Comparison of ENCODE assay signal across 20 cellular contexts in the genomic region with DNA sequence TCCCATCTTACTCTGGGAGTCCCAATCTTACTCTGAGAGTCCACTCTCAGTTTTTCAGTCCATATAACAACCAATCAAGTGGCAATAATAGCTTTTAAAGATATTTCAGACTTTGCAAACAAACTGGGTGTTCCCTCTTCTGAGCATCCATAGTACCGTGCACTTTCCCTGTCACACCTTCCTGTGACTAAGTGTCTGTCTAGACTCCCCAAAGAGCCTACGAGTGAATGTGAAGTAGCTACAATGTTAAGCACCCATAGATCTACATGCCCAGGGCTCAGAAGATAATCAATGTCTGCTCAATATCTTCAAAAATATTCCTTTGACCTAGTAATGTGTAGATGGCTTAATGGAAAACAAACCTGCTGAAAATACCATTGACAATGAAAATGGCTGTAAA.
A peak's percentile ranks its signal among the peaks of the same experiment; 100 is the strongest.
DNase-seq lines count a peak whose midpoint lies in the region; ATAC-seq and TF ChIP-seq lines count a peak whose summit lies in the region.
"Had no signal": no experiment of that assay in that cellular context is flagged by ENCODE, and none has a peak within 500 bp of the region (broad histone marks: within the 10 kb centered on the region; RNA-seq: fewer than 3 reads in every experiment).

No MANE protein-coding gene starts in this region.

- ATAC-seq in activated CD8-positive, alpha-beta T cell treated with anti-CD3 and anti-CD28 coated beads for 36 hours: no peak
- no peak for ATAC-seq in activated CD8-positive, alpha-beta T cell treated with anti-CD3 and anti-CD28 coated beads, Interleukin-2, amount 10 ng/mL, durations not matched to agents 7 days and 5 days
- ATAC-seq in HG02642 (IDR thresholded peaks at IDR 0.05; ENCODE audit: poor library complexity, unreplicated experiment) (peak; percentile 25), HG03460 (IDR thresholded peaks at IDR 0.05; ENCODE audit: unreplicated experiment) (peak; percentile 5), SK-N-SH treated with all-trans-retinoic acid at 6 μM for 48 hours (no peak), GM21528 (IDR thresholded peaks at IDR 0.05; ENCODE audit: low FRiP score, unreplicated experiment) (no peak), GM23338 (no peak), GM19324 (IDR thresholded peaks at IDR 0.05; ENCODE audit: low FRiP score, unreplicated experiment) (no peak)
- ATAC-seq: right cardiac atrium had no signal

- no peak overlapping the region for H2AFZ ChIP-seq in GM23338

- no peak overlapping the region for H3K4me3 Mint-ChIP-seq in activated CD8-positive, alpha-beta T cell treated with anti-CD3 and anti-CD28 coated beads for 36 hours
- no peak overlapping the region for H3K4me3 Mint-ChIP-seq in activated CD8-positive, alpha-beta T cell treated with anti-CD3 and anti-CD28 coated beads, Interleukin-2, amount 10 ng/mL, durations not matched to agents 7 days and 5 days
- no peak overlapping the region for H3K4me3 Mint-ChIP-seq in GM23338
- H3K4me3 Mint-ChIP-seq: mesothelial cell of epicardium had no signal

- H3K27me3 ChIP-seq in GM23338 (ENCODE audit: insufficient read depth): no peaks in the 10 kb centered on the region
- H3K27me3 ChIP-seq: SJSA1, thyroid gland had no signal

- H3K9me3 Mint-ChIP-seq in activated CD8-positive, alpha-beta T cell treated with anti-CD3 and anti-CD28 coated beads for 36 hours: peaks cover 13% of the 10 kb centered on the region
- peaks cover 24% of the 10 kb centered on the region for H3K9me3 Mint-ChIP-seq in activated CD8-positive, alpha-beta T cell treated with anti-CD3 and anti-CD28 coated beads, Interleukin-2, amount 10 ng/mL, durations not matched to agents 7 days and 5 days (ENCODE audit: insufficient read depth)
- H3K9me3 Mint-ChIP-seq in GM23338: peaks cover 28% of the 10 kb centered on the region

- peaks cover 4% of the 10 kb centered on the region; the same call in 1 of the 2 replicates for H3K36me3 ChIP-seq in GM23338 (ENCODE audit: insufficient read depth)

- peaks cover 33% of the 10 kb centered on the region for H3K36me3 Mint-ChIP-seq in activated CD8-positive, alpha-beta T cell treated with anti-CD3 and anti-CD28 coated beads for 36 hours (ENCODE audit: low read depth)
- peaks cover 40% of the 10 kb centered on the region for H3K36me3 Mint-ChIP-seq in activated CD8-positive, alpha-beta T cell treated with anti-CD3 and anti-CD28 coated beads, Interleukin-2, amount 10 ng/mL, durations not matched to agents 7 days and 5 days (ENCODE audit: low read depth)
- H3K36me3 Mint-ChIP-seq in GM23338 (ENCODE audit: low read depth): peaks cover 33% of the 10 kb centered on the region

- H4K20me1 ChIP-seq in GM23338 (replicated peaks; ENCODE audit: insufficient read depth): no peaks in the 10 kb centered on the region

- H3K4me3 ChIP-seq in GM23338: no peak overlapping the region
- H3K4me3 ChIP-seq: SJSA1, thyroid gland had no signal

- no peak overlapping the region for H3K4me2 ChIP-seq in GM23338

- 0 out of 2 replicates have a peak, but pooled peaks cover 2% of the 10 kb centered on the region for H3K79me2 ChIP-seq in GM23338 (replicated peaks; ENCODE audit: insufficient read depth)

- peaks cover 7% of the 10 kb centered on the region; the same call in 1 of the 2 replicates for H3K9me2 ChIP-seq in GM23338 (ENCODE audit: insufficient read depth)

- DNase-seq in activated CD8-positive, alpha-beta T cell treated with anti-CD3 and anti-CD28 coated beads for 36 hours: no peak
- no peak for DNase-seq in activated CD8-positive, alpha-beta T cell treated with anti-CD3 and anti-CD28 coated beads, Interleukin-2, amount 10 ng/mL, durations not matched to agents 7 days and 5 days
- no peak for DNase-seq in GM23338 (ENCODE audit: low spot score)
- DNase-seq: 8988T; activated CD4-positive, alpha-beta T cell treated with anti-CD3 and anti-CD28 coated beads, Interleukin-2, amount 50 U/mL, for 48 hours; central memory CD4-positive, alpha-beta T cell; effector CD4-positive, alpha-beta T cell; kidney glomerular epithelial cell; NCI-H2029 treated with DMSO at 0.1 percent for 48 hours; NCI-H526; right cardiac atrium; thyroid gland had no signal

- no peaks in the 10 kb centered on the region for H3K27me3 Mint-ChIP-seq in activated CD8-positive, alpha-beta T cell treated with anti-CD3 and anti-CD28 coated beads for 36 hours
- no peaks in the 10 kb centered on the region for H3K27me3 Mint-ChIP-seq in activated CD8-positive, alpha-beta T cell treated with anti-CD3 and anti-CD28 coated beads, Interleukin-2, amount 10 ng/mL, durations not matched to agents 7 days and 5 days (ENCODE audit: low read depth)
- H3K27me3 Mint-ChIP-seq in GM23338 (ENCODE audit: insufficient read depth, low read depth, poor library complexity): no peaks in the 10 kb centered on the region

- POLR2A ChIA-PET in activated CD8-positive, alpha-beta T cell treated with anti-CD3 and anti-CD28 coated beads for 36 hours (lab: Charles Lee): no interaction called here
- POLR2A ChIA-PET in activated CD8-positive, alpha-beta T cell treated with anti-CD3 and anti-CD28 coated beads, Interleukin-2, amount 10 ng/mL, durations not matched to agents 7 days and 5 days (lab: Charles Lee): no interaction called here

- intact Hi-C loops in activated CD8-positive, alpha-beta T cell treated with anti-CD3 and anti-CD28 coated beads for 36 hours (cut with micrococcal nuclease): no loop called here

- peak overlapping the region; percentile 31 for H3K27ac Mint-ChIP-seq in activated CD8-positive, alpha-beta T cell treated with anti-CD3 and anti-CD28 coated beads for 36 hours
- H3K27ac Mint-ChIP-seq in activated CD8-positive, alpha-beta T cell treated with anti-CD3 and anti-CD28 coated beads, Interleukin-2, amount 10 ng/mL, durations not matched to agents 7 days and 5 days: no peak overlapping the region
- no peak overlapping the region for H3K27ac Mint-ChIP-seq in GM23338
- H3K27ac Mint-ChIP-seq: mesothelial cell of epicardium had no signal

- CTCF ChIA-PET in activated CD8-positive, alpha-beta T cell treated with anti-CD3 and anti-CD28 coated beads for 36 hours (lab: Charles Lee): no interaction called here
- CTCF ChIA-PET in activated CD8-positive, alpha-beta T cell treated with anti-CD3 and anti-CD28 coated beads, Interleukin-2, amount 10 ng/mL, durations not matched to agents 7 days and 5 days (lab: Charles Lee): interaction anchor here (1.1 kb wide), 1 partner anchor 21 kb away, joined by 3 read pairs; no protein-coding TSS in a partner anchor

- no peaks in the 10 kb centered on the region for H3F3A ChIP-seq in GM23338 (replicated peaks; ENCODE audit: low read depth)

- H3K4me1 Mint-ChIP-seq in activated CD8-positive, alpha-beta T cell treated with anti-CD3 and anti-CD28 coated beads for 36 hours (ENCODE audit: low read depth): peaks cover 21% of the 10 kb centered on the region
- peaks cover 32% of the 10 kb centered on the region for H3K4me1 Mint-ChIP-seq in activated CD8-positive, alpha-beta T cell treated with anti-CD3 and anti-CD28 coated beads, Interleukin-2, amount 10 ng/mL, durations not matched to agents 7 days and 5 days (ENCODE audit: low read depth)
- no peaks in the 10 kb centered on the region for H3K4me1 Mint-ChIP-seq in GM23338
- H3K4me1 Mint-ChIP-seq: mesothelial cell of epicardium had no signal

- H3K4me1 ChIP-seq in GM23338 (ENCODE audit: insufficient read depth): no peaks in the 10 kb centered on the region
- H3K4me1 ChIP-seq: SJSA1, thyroid gland had no signal

- no peak overlapping the region for H3K27ac ChIP-seq in GM23338 (ENCODE audit: low read depth)
- H3K27ac ChIP-seq: C4-2B, SJSA1, thyroid gland had no signal

- no peak for TF ChIP-seq CTCF in activated CD8-positive, alpha-beta T cell treated with anti-CD3 and anti-CD28 coated beads for 36 hours (IDR thresholded peaks at IDR 0.05)
- TF ChIP-seq CTCF in GM23338 (conservative IDR thresholded peaks at IDR 0.05; ENCODE audit: low read depth in 2 of 2): no peak

TF ChIP-seq in SK-N-SH treated with all-trans-retinoic acid at 6 μM for 48 hours, 23 proteins besides CTCF, POLR2A, EP300 and RAD21:
- TF ChIP-seq TCF4 (CRISPR knock-in tag; IDR thresholded peaks at IDR 0.05; ENCODE audit: borderline replicate concordance) (no peak), CSRNP3 (CRISPR knock-in tag; IDR thresholded peaks at IDR 0.05) (no peak)

TF ChIP-seq in GM23338, 12 proteins besides CTCF, POLR2A, EP300 and RAD21:
- no peak for TF ChIP-seq ZNF114 (CRISPR knock-in tag; IDR thresholded peaks at IDR 0.05)
- TF ChIP-seq NANOG (IDR thresholded peaks at IDR 0.05; ENCODE audit: borderline replicate concordance): no peak
- TF ChIP-seq ZNF331 (CRISPR knock-in tag; IDR thresholded peaks at IDR 0.05; ENCODE audit: low read depth): no peak

Comparison
In these comparisons a context has a peak if more than half of its experiments do, and no peak if none do; other contexts are left out.
1. ATAC-seq: peak in HG02642 (single experiment) and HG03460 (single experiment); none in activated CD8-positive, alpha-beta T cell treated with anti-CD3 and anti-CD28 coated beads for 36 hours (single experiment), activated CD8-positive, alpha-beta T cell treated with anti-CD3 and anti-CD28 coated beads, Interleukin-2, amount 10 ng/mL, durations not matched to agents 7 days and 5 days (single experiment), SK-N-SH treated with all-trans-retinoic acid at 6 μM for 48 hours (single experiment), GM21528 (single experiment), GM23338 (single experiment) and GM19324 (single experiment).